ENCODE assay signal across 18 cellular contexts in genomic region chr7:32108651-32109050, GRCh38. TPM values are rescaled to one million over a fixed set of nuclear protein-coding genes. Genes with fewer than 3 reads are reported as not detected.
DNase-seq lines count a peak whose midpoint lies in the region; ATAC-seq and TF ChIP-seq lines count a peak whose summit lies in the region.
"Had no signal": no experiment of that assay in that cellular context is flagged by ENCODE, and none has a peak within 500 bp of the region (broad histone marks: within the 10 kb centered on the region; RNA-seq: fewer than 3 reads in every experiment).

No MANE protein-coding gene starts in this region.

- no peak overlapping the region for H3K27ac Mint-ChIP-seq in progenitor cell of endocrine pancreas
- H3K27ac Mint-ChIP-seq: CD4-positive, CD25-positive, alpha-beta regulatory T cell had no signal

- H3K9me3 Mint-ChIP-seq in progenitor cell of endocrine pancreas (ENCODE audit: low read depth), result peaks cover 17% of the 10 kb centered on the region

- ATAC-seq in left cardiac atrium (peak; percentile 47 to 91), GM18505 (IDR thresholded peaks at IDR 0.05; ENCODE audit: unreplicated experiment) (no peak)

- TF ChIP-seq POLR2A in GM18505 (IDR thresholded peaks at IDR 0.05; ENCODE audit: borderline replicate concordance, extremely low read depth, insufficient read depth, insufficient read length), result no peak

- no peaks in the 10 kb centered on the region for H3K4me1 Mint-ChIP-seq in progenitor cell of endocrine pancreas (ENCODE audit: low read depth)
- H3K4me1 Mint-ChIP-seq: CD4-positive, CD25-positive, alpha-beta regulatory T cell had no signal

- no peak for TF ChIP-seq CTCF in progenitor cell of endocrine pancreas (IDR thresholded peaks at IDR 0.05; ENCODE audit: unreplicated experiment)

- H3K27me3 Mint-ChIP-seq in progenitor cell of endocrine pancreas, result peaks cover 2% of the 10 kb centered on the region
- H3K27me3 Mint-ChIP-seq: CD4-positive, CD25-positive, alpha-beta regulatory T cell had no signal

- in situ Hi-C loops in G401 (cut with HindIII; ENCODE audit: low sequenced_read_pairs), result no loop called here

- H3K4me3 Mint-ChIP-seq in progenitor cell of endocrine pancreas (ENCODE audit: low read depth), result no peak overlapping the region
- H3K4me3 Mint-ChIP-seq: CD4-positive, CD25-positive, alpha-beta regulatory T cell had no signal

- DNase-seq in G401 (ENCODE audit: low spot score) (peak; percentile 56), NCI-H226 (peak; percentile 74), astrocyte of the hippocampus (ENCODE audit: low read depth, low spot score) (peak; percentile 35), left cardiac atrium (no peak), progenitor cell of endocrine pancreas (ENCODE audit: low spot score, unreplicated experiment) (no peak), NCI-H1417 treated with DMSO at 0.1 percent for 48 hours (lab: John Stamatoyannopoulos, UW) (no peak), hippocampal formation (lab: John Stamatoyannopoulos, UW) (no peak)
- DNase-seq: AML-193; CD4-positive, CD25-positive, alpha-beta regulatory T cell; DMS79; GF-D8; MV-4-11; NCI-H1436; NCI-H2081; NCI-H526 treated with DMSO at 0.1 percent for 48 hours; OCI-M1; SHP77 had no signal

- intact Hi-C loops in left cardiac atrium (cut with DNase I), result loop anchor here in 1 of 2 donors (10.0 kb wide), 1 partner anchor 476 kb away; no protein-coding TSS in a partner anchor

- no peaks in the 10 kb centered on the region for H3K36me3 Mint-ChIP-seq in progenitor cell of endocrine pancreas (ENCODE audit: insufficient read depth)
- H3K36me3 Mint-ChIP-seq: CD4-positive, CD25-positive, alpha-beta regulatory T cell had no signal

RNA-seq across cellular contexts. Expression of gene PDE1C, which starts 38.4 kb away (rescaled TPM):
- not detected in 2 replicates for total RNA-seq in G401 (2014; rRNA removed; shearing (Covaris generic))
- 10 to 100 TPM; 44.2 to 50.8 TPM for total RNA-seq in left cardiac atrium
- 1.0 and 1.7 TPM in 2 replicates for total RNA-seq in progenitor cell of endocrine pancreas
- total RNA-seq: CD4-positive, CD25-positive, alpha-beta regulatory T cell had no signal

Comparison
In these comparisons a context has a peak if more than half of its experiments do, and no peak if none do; other contexts are left out.
1. DNase-seq: peak in G401 (single experiment), NCI-H226 (single experiment) and astrocyte of the hippocampus (single experiment); none in left cardiac atrium (single experiment), progenitor cell of endocrine pancreas (single experiment), NCI-H1417 treated with DMSO at 0.1 percent for 48 hours (single experiment) and hippocampal formation (0 of 2).
2. RNA of gene PDE1C, which starts 38.4 kb away (total RNA-seq): 44.2 to 50.8 TPM in left cardiac atrium; 1.0 to 1.7 TPM in progenitor cell of endocrine pancreas and not detected in G401; every median in the first group is over 10 times any median in the second.